Comparison of ENCODE assay signal across 26 cellular contexts in the genomic region with DNA sequence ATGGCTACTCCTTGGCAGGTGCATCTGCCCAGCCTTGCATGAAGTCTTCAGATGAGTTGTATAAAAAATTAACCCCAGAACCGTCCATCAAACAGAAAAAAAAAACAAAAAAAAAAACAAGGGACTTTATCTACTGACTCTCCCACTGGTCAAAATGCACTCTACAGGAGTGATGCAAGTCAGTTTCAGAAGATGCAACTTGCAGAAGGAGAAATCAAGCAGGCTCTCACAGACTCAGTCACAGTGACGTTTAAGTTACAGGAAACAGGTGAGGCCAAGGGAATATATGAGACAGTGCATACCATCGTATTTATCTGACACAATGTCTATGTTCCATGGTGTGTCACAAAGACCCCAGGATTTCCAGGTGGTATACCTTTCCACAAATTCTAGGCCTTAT.
"Had no signal": no experiment of that assay in that cellular context is flagged by ENCODE, and none has a peak within 500 bp of the region (broad histone marks: within the 10 kb centered on the region; RNA-seq: fewer than 3 reads in every experiment).

No MANE protein-coding gene starts in this region.

- H3K36me3 ChIP-seq: brain microvascular endothelial cell had no signal

- H3K4me3 Mint-ChIP-seq: activated CD4-positive, alpha-beta memory T cell treated with anti-CD3 and anti-CD28 coated beads, Interleukin-2, amount 10 ng/mL, durations not matched to agents 7 days and 5 days; activated CD4-positive, alpha-beta T cell treated with anti-CD3 and anti-CD28 coated beads, Interleukin-2, amount 10 ng/mL, durations not matched to agents 7 days and 5 days; activated naive CD4-positive, alpha-beta T cell treated with anti-CD3 and anti-CD28 coated beads, Interleukin-2, amount 10 ng/mL, durations not matched to agents 7 days and 5 days; activated naive CD8-positive, alpha-beta T cell treated with anti-CD3 and anti-CD28 coated beads, Interleukin-2, amount 10 ng/mL, durations not matched to agents 7 days and 5 days; activated T-cell treated with anti-CD3 and anti-CD28 coated beads, Interleukin-2, amount 50 U/mL, for 24 hours; activated T-cell treated with anti-CD3 and anti-CD28 coated beads, Interleukin-2, amount 50 U/mL, for 72 hours; central memory CD8-positive, alpha-beta T cell; dendritic cell treated with granulocyte-macrophage colony-stimulating factor and Interleukin-4, amounts not matched to agents 40 ng/mL and 50 ng/mL, for 4 days; endodermal cell; WTC11 had no signal

- H3K36me3 Mint-ChIP-seq: activated naive CD4-positive, alpha-beta T cell treated with anti-CD3 and anti-CD28 coated beads, Interleukin-2, amount 10 ng/mL, durations not matched to agents 7 days and 5 days; activated naive CD8-positive, alpha-beta T cell treated with anti-CD3 and anti-CD28 coated beads, Interleukin-2, amount 10 ng/mL, durations not matched to agents 7 days and 5 days; WTC11 had no signal

- H3K27ac ChIP-seq: brain microvascular endothelial cell, coronary artery, dorsolateral prefrontal cortex, VCaP had no signal

- DNase-seq: activated CD4-positive, alpha-beta memory T cell treated with anti-CD3 and anti-CD28 coated beads, Interleukin-2, amount 10 ng/mL, durations not matched to agents 7 days and 5 days; activated CD4-positive, alpha-beta T cell treated with anti-CD3 and anti-CD28 coated beads for 1 hour; activated CD4-positive, alpha-beta T cell treated with anti-CD3 and anti-CD28 coated beads for 4 hours; activated CD4-positive, alpha-beta T cell treated with anti-CD3 and anti-CD28 coated beads, Interleukin-2, amount 10 ng/mL, durations not matched to agents 7 days and 5 days; activated CD4-positive, alpha-beta T cell treated with anti-CD3 and anti-CD28 coated beads, Interleukin-2, amount 50 U/mL, for 4 hours; activated CD8-positive, alpha-beta memory T cell treated with anti-CD3 and anti-CD28 coated beads, Interleukin-2, amount 50 U/mL, for 48 hours; activated gamma-delta T cell; activated naive CD4-positive, alpha-beta T cell; activated naive CD4-positive, alpha-beta T cell treated with anti-CD3 and anti-CD28 coated beads, Interleukin-2, amount 10 ng/mL, durations not matched to agents 7 days and 5 days; activated naive CD8-positive, alpha-beta T cell treated with anti-CD3 and anti-CD28 coated beads, Interleukin-2, amount 10 ng/mL, durations not matched to agents 7 days and 5 days; activated T-cell treated with anti-CD3 and anti-CD28 coated beads for 4 hours; activated T-cell treated with anti-CD3 and anti-CD28 coated beads, Interleukin-2, amount 50 U/mL, for 24 hours; activated T-cell treated with anti-CD3 and anti-CD28 coated beads, Interleukin-2, amount 50 U/mL, for 72 hours; brain microvascular endothelial cell; dorsolateral prefrontal cortex; effector memory CD4-positive, alpha-beta T cell; endodermal cell; foreskin fibroblast; head of caudate nucleus; T-helper 2 cell had no signal

- H3K27ac Mint-ChIP-seq: activated CD4-positive, alpha-beta memory T cell treated with anti-CD3 and anti-CD28 coated beads, Interleukin-2, amount 10 ng/mL, durations not matched to agents 7 days and 5 days; activated CD4-positive, alpha-beta T cell treated with anti-CD3 and anti-CD28 coated beads, Interleukin-2, amount 10 ng/mL, durations not matched to agents 7 days and 5 days; activated naive CD4-positive, alpha-beta T cell treated with anti-CD3 and anti-CD28 coated beads, Interleukin-2, amount 10 ng/mL, durations not matched to agents 7 days and 5 days; activated naive CD4-positive, alpha-beta T cell treated with anti-CD3 and anti-CD28 coated beads, Interleukin-2, amount 50 U/mL, for 72 hours; activated naive CD8-positive, alpha-beta T cell treated with anti-CD3 and anti-CD28 coated beads, Interleukin-2, amount 10 ng/mL, durations not matched to agents 7 days and 5 days; activated T-cell treated with anti-CD3 and anti-CD28 coated beads, Interleukin-2, amount 50 U/mL, for 24 hours; activated T-cell treated with anti-CD3 and anti-CD28 coated beads, Interleukin-2, amount 50 U/mL, for 72 hours; dendritic cell treated with granulocyte-macrophage colony-stimulating factor and Interleukin-4, amounts not matched to agents 40 ng/mL and 50 ng/mL, for 4 days; endodermal cell; WTC11 had no signal

- H3K27me3 Mint-ChIP-seq: activated CD4-positive, alpha-beta memory T cell treated with anti-CD3 and anti-CD28 coated beads, Interleukin-2, amount 10 ng/mL, durations not matched to agents 7 days and 5 days; activated naive CD4-positive, alpha-beta T cell treated with anti-CD3 and anti-CD28 coated beads, Interleukin-2, amount 10 ng/mL, durations not matched to agents 7 days and 5 days; activated naive CD8-positive, alpha-beta T cell treated with anti-CD3 and anti-CD28 coated beads, Interleukin-2, amount 10 ng/mL, durations not matched to agents 7 days and 5 days had no signal

- H3K4me1 Mint-ChIP-seq: activated CD4-positive, alpha-beta memory T cell treated with anti-CD3 and anti-CD28 coated beads, Interleukin-2, amount 10 ng/mL, durations not matched to agents 7 days and 5 days; activated CD4-positive, alpha-beta T cell treated with anti-CD3 and anti-CD28 coated beads, Interleukin-2, amount 10 ng/mL, durations not matched to agents 7 days and 5 days; activated naive CD4-positive, alpha-beta T cell treated with anti-CD3 and anti-CD28 coated beads, Interleukin-2, amount 10 ng/mL, durations not matched to agents 7 days and 5 days; activated naive CD8-positive, alpha-beta T cell treated with anti-CD3 and anti-CD28 coated beads, Interleukin-2, amount 10 ng/mL, durations not matched to agents 7 days and 5 days; central memory CD8-positive, alpha-beta T cell; endodermal cell; WTC11 had no signal

- H3K4me3 ChIP-seq: coronary artery, dorsolateral prefrontal cortex had no signal

- H3K9me3 Mint-ChIP-seq: activated CD4-positive, alpha-beta memory T cell treated with anti-CD3 and anti-CD28 coated beads, Interleukin-2, amount 10 ng/mL, durations not matched to agents 7 days and 5 days; activated CD4-positive, alpha-beta T cell treated with anti-CD3 and anti-CD28 coated beads, Interleukin-2, amount 10 ng/mL, durations not matched to agents 7 days and 5 days; activated naive CD4-positive, alpha-beta T cell treated with anti-CD3 and anti-CD28 coated beads, Interleukin-2, amount 10 ng/mL, durations not matched to agents 7 days and 5 days had no signal

- H3K27me3 ChIP-seq: brain microvascular endothelial cell, dorsolateral prefrontal cortex had no signal
